In the genomic region with DNA sequence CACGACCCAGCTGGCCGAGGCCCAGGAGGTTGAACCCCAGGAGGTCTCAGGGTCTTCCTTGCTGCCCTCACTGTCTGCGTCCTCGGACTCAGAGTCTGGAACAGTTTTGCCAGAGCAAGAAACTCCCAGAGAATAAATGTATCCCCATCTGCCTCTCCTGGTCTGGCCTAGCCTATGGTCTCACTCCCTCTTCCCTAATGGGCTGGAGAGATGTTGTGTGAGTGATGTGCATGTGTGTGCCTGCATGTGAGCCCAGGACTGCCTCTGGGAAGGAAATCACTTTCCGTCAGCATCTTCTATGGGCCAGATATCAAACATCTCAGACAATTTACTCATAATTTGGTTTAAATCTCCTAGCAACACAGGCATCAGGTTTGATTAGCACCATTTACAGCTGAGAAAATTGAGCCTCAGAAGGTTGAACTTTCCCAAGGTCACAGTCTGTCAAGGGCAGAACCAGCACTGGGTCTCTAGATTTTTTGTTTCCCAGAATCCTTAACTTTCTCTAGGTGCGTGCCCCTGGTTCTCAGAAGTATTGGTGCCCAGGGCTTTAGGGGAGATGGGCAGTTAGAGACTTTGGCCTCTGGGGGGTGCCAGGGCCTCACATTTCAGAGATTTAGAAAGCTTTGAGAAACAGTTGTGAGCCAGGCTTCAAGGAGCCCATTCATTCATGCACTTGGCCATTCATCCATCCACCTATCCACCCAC, we compare ENCODE assay signal across 1 cellular context.
TF ChIP-seq lines count a peak whose summit lies in the region.

No MANE protein-coding gene starts in this region.

TF ChIP-seq in GM12878, 131 proteins besides CTCF, POLR2A, EP300 and RAD21:
- TF ChIP-seq, protein P1, sequence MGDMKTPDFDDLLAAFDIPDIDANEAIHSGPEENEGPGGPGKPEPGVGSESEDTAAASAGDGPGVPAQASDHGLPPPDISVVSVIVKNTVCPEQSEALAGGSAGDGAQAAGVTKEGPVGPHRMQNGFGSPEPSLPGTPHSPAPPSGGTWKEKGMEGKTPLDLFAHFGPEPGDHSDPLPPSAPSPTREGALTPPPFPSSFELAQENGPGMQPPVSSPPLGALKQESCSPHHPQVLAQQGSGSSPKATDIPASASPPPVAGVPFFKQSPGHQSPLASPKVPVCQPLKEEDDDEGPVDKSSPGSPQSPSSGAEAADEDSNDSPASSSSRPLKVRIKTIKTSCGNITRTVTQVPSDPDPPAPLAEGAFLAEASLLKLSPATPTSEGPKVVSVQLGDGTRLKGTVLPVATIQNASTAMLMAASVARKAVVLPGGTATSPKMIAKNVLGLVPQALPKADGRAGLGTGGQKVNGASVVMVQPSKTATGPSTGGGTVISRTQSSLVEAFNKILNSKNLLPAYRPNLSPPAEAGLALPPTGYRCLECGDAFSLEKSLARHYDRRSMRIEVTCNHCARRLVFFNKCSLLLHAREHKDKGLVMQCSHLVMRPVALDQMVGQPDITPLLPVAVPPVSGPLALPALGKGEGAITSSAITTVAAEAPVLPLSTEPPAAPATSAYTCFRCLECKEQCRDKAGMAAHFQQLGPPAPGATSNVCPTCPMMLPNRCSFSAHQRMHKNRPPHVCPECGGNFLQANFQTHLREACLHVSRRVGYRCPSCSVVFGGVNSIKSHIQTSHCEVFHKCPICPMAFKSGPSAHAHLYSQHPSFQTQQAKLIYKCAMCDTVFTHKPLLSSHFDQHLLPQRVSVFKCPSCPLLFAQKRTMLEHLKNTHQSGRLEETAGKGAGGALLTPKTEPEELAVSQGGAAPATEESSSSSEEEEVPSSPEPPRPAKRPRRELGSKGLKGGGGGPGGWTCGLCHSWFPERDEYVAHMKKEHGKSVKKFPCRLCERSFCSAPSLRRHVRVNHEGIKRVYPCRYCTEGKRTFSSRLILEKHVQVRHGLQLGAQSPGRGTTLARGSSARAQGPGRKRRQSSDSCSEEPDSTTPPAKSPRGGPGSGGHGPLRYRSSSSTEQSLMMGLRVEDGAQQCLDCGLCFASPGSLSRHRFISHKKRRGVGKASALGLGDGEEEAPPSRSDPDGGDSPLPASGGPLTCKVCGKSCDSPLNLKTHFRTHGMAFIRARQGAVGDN (IDR thresholded peaks at IDR 0.05), result no peak
- no peak for TF ChIP-seq SREBF2 (IDR thresholded peaks at IDR 0.05; ENCODE audit: low read length)
- no peak for TF ChIP-seq SP1 (IDR thresholded peaks at IDR 0.05; ENCODE audit: low read depth, low read length)
- no peak for TF ChIP-seq KDM1A (IDR thresholded peaks at IDR 0.05; ENCODE audit: borderline replicate concordance)
- TF ChIP-seq SUZ12 (IDR thresholded peaks at IDR 0.05; ENCODE audit: unreplicated experiment), result no peak
- TF ChIP-seq SMC3 (IDR thresholded peaks at IDR 0.05; ENCODE audit: borderline replicate concordance, low read length), result peak; percentile 42; the same call in 1 of the 2 replicates
